ENCODE assay signal across 23 cellular contexts in the genomic region with DNA sequence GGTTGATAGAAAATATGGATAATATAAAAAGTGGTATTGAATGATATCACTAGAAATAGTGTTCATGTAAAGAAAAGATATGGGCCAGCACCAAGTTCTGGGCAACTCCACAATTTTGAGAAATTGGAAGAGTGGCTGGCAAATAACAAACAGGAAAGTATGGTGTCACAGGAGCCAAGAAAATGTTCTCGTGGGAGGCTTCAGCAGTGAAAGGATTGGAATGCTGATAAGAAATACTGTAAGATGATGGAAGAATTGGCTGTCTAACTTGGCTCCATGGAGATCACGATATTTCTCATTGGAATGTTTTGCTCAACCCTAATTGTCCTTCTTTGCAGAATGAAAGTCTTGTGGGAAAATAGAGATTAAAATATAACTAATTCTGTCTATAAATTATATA.
"Had no signal": no experiment of that assay in that cellular context is flagged by ENCODE, and none has a peak within 500 bp of the region (broad histone marks: within the 10 kb centered on the region; RNA-seq: fewer than 3 reads in every experiment).

No MANE protein-coding gene starts in this region.

- H3K4me3 ChIP-seq: neural progenitor cell, ovary, psoas muscle, right lobe of liver, sigmoid colon, stomach, suprapubic skin, testis, tibial artery, transverse colon, upper lobe of right lung, uterus had no signal

- DNase-seq: natural killer cell; occipital lobe; ovary; posterior cingulate gyrus; psoas muscle; right cardiac atrium; right lobe of liver; sigmoid colon; small intestine; stimulated activated CD4-positive, alpha-beta T cell treated with anti-CD3 and anti-CD28 coated beads, Interleukin-15, amount 100 ng/mL, for 24 hours; stimulated activated CD4-positive, alpha-beta T cell treated with anti-CD3 and anti-CD28 coated beads, Interleukin-2, amount 100 ng/mL, for 24 hours; stimulated activated CD4-positive, alpha-beta T cell treated with anti-CD3 and anti-CD28 coated beads, Interleukin-2, amount 100 ng/mL, for 48 hours; stimulated activated CD4-positive, alpha-beta T cell treated with anti-CD3 and anti-CD28 coated beads, Interleukin-4, amount 100 ng/mL, for 24 hours; stimulated activated naive B cell treated with anti-CD40 and anti-IgM and Interleukin-4, amounts not matched to agents 10 μg/mL and 1 μg/mL and 100 μg/mL, for 72 hours; stimulated activated naive CD4-positive, alpha-beta T cell treated with Interleukin-2 at 50 U/mL for 16 hours; stomach; testis; tibial artery; transverse colon; upper lobe of right lung; uterus had no signal
